Comparison of ENCODE assay signal across 8 cellular contexts in the genomic region with DNA sequence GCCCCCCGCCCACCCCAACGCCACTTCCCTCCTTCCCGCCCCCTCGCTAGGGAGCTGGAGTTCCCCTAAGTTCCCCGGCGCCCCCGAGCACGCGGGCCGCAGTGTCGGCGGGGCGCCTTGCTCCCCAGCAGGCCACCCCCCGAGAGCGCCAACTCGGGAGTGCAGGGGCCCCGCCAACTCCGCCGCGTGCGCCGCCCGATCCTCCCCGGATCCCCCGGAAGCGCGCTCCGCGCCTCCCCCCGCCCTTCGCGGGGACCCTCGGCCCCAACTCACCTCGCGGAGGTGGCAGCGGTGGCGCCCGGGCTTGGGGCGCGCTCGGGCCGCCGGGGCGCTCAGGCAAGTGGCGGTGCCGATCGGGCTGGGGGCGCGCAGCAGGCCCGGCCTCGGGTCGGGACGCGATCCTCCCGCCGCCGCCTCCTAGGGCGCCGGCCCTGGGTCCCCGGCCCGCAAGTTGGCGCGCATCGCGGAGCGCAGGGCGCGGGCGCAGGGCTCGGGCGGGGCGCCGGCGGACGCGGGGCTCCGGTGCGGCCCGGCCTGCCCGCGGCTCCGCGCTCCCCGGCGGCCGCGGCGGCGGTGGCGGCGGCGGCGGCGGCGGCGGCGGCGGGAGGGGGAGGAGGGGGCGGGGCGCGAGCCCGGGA. TPM values are rescaled to one million over a fixed set of nuclear protein-coding genes. Genes with fewer than 3 reads are reported as not detected.
A peak's percentile ranks its signal among the peaks of the same experiment; 100 is the strongest.
DNase-seq lines count a peak whose midpoint lies in the region; ATAC-seq and TF ChIP-seq lines count a peak whose summit lies in the region.

TSS of gene NCOR2 (minus strand) at position 578 of the 638 bp plus-strand sequence. CDS start 72,361 bp downstream, outside the sequence.

- H3K4me1 ChIP-seq in HUES6 (ENCODE audit: control insufficient read depth, insufficient read depth, low read length) (peaks cover 43% of the 10 kb centered on the region), duodenal mucosa (ENCODE audit: control insufficient read depth in 1 of 2, insufficient read depth in 2 of 2, low read length in 2 of 2) (peaks cover 25 to 26% of the 10 kb centered on the region in 2 donors), mesodermal cell (ENCODE audit: control insufficient read depth, insufficient read depth, low read length, poor library complexity, severe bottlenecking) (peaks cover 9% of the 10 kb centered on the region)

- peak within 1 kb of the TSS; percentile 97 for H3K4me3 Mint-ChIP-seq in CD4-positive, alpha-beta T cell
- H3K4me3 Mint-ChIP-seq in activated CD4-positive, alpha-beta T cell treated with anti-CD3 and anti-CD28 coated beads, Interleukin-2, amount 10 ng/mL, durations not matched to agents 24 days and 14 days = peak within 1 kb of the TSS; percentile 95

- intact Hi-C loops in CD4-positive, alpha-beta T cell (cut with DNase I, micrococcal nuclease) = loop anchor here (2.0 to 10.0 kb wide), 5 partner anchors 42 to 594 kb away; partner anchors contain the start of genes CCDC92 (in 1 of the 2) and ZNF664 (in 1 of the 2)
- intact Hi-C loops in activated CD4-positive, alpha-beta T cell treated with anti-CD3 and anti-CD28 coated beads, Interleukin-2, amount 10 ng/mL, durations not matched to agents 24 days and 14 days (cut with micrococcal nuclease) = loop anchor here (2.0 to 5.0 kb wide), 6 partner anchors 22 to 295 kb away; partner anchors contain the start of gene SCARB1

- peak within 1 kb of the TSS; percentile 80 for H3K9ac ChIP-seq in HUES6 (ENCODE audit: low read length)
- peak within 1 kb of the TSS; percentile 84 to 88 for H3K9ac ChIP-seq in duodenal mucosa (ENCODE audit: low read depth in 1 of 2, low read length in 2 of 2)

- H3K27me3 ChIP-seq in CD4-positive, alpha-beta T cell (ENCODE audit: control insufficient read depth, insufficient read depth, low read length) = no peaks in the 10 kb centered on the region
- H3K27me3 ChIP-seq in HUES6 (ENCODE audit: control insufficient read depth, insufficient read depth, low read length) (no peaks in the 10 kb centered on the region), duodenal mucosa (ENCODE audit: control insufficient read depth in 1 of 2, insufficient read depth in 2 of 2, low read length in 2 of 2) (no peaks in the 10 kb centered on the region)

- peaks cover 4% of the 10 kb centered on the region for H3K36me3 Mint-ChIP-seq in CD4-positive, alpha-beta T cell (ENCODE audit: low read depth)
- H3K36me3 Mint-ChIP-seq in activated CD4-positive, alpha-beta T cell treated with anti-CD3 and anti-CD28 coated beads, Interleukin-2, amount 10 ng/mL, durations not matched to agents 24 days and 14 days (ENCODE audit: low read depth) = no peaks in the 10 kb centered on the region

- peaks cover 45% of the 10 kb centered on the region for H3K4me1 Mint-ChIP-seq in CD4-positive, alpha-beta T cell (ENCODE audit: low read depth)
- peaks cover 15% of the 10 kb centered on the region for H3K4me1 Mint-ChIP-seq in activated CD4-positive, alpha-beta T cell treated with anti-CD3 and anti-CD28 coated beads, Interleukin-2, amount 10 ng/mL, durations not matched to agents 24 days and 14 days

- peak within 1 kb of the TSS; percentile 90 for H3K27ac ChIP-seq in CD4-positive, alpha-beta T cell (ENCODE audit: low read depth, low read length)
- H3K27ac ChIP-seq in HUES6 (ENCODE audit: low read depth, low read length) (peak within 1 kb of the TSS; percentile 78), duodenal mucosa (ENCODE audit: low read depth, low read length) (peak within 1 kb of the TSS; percentile 93), mesodermal cell (ENCODE audit: low read depth, low read length, severe bottlenecking) (peak within 1 kb of the TSS; percentile 83)

- no peaks in the 10 kb centered on the region for H3K9me3 ChIP-seq in CD4-positive, alpha-beta T cell (ENCODE audit: control insufficient read depth, low read length)
- H3K9me3 ChIP-seq in HUES6 (ENCODE audit: control insufficient read depth, insufficient read depth, low read depth, low read length) (no peaks in the 10 kb centered on the region), duodenal mucosa (ENCODE audit: control insufficient read depth in 1 of 2, low read length in 2 of 2) (no peaks in the 10 kb centered on the region), mesodermal cell (ENCODE audit: control insufficient read depth, low read length) (no peaks in the 10 kb centered on the region)

- peak within 1 kb of the TSS; percentile 91 for H3K4me3 ChIP-seq in HUES6 (ENCODE audit: low read depth, low read length)
- H3K4me3 ChIP-seq in duodenal mucosa (ENCODE audit: low read depth in 1 of 2, low read length in 2 of 2) = peak within 1 kb of the TSS; percentile 77 to 86
- H3K4me3 ChIP-seq in mesodermal cell (ENCODE audit: extremely low read depth, insufficient read depth, low read length, poor library complexity, severe bottlenecking) = peak within 1 kb of the TSS; percentile 95

- H3K27ac Mint-ChIP-seq in CD4-positive, alpha-beta T cell = peak within 1 kb of the TSS; percentile 88
- H3K27ac Mint-ChIP-seq in activated CD4-positive, alpha-beta T cell treated with anti-CD3 and anti-CD28 coated beads, Interleukin-2, amount 10 ng/mL, durations not matched to agents 24 days and 14 days = peak within 1 kb of the TSS; percentile 89

- POLR2A ChIA-PET in CD4-positive, alpha-beta T cell (lab: Charles Lee) = interaction anchor here (0.6 to 1.9 kb wide), 4 partner anchors 12 to 350 kb away, joined by 3 to 8 read pairs (median 6); no protein-coding TSS in a partner anchor

- no peaks in the 10 kb centered on the region for H3K27me3 Mint-ChIP-seq in CD4-positive, alpha-beta T cell
- peaks cover 2% of the 10 kb centered on the region for H3K27me3 Mint-ChIP-seq in activated CD4-positive, alpha-beta T cell treated with anti-CD3 and anti-CD28 coated beads, Interleukin-2, amount 10 ng/mL, durations not matched to agents 24 days and 14 days

- 0% methylated on average over 28 to 39 of the region's 102 CpGs for WGBS in mesodermal cell (ENCODE audit: insufficient coverage in 2 of 2), 2 experiments

- no peaks in the 10 kb centered on the region for H3K36me3 ChIP-seq in HUES6 (ENCODE audit: control insufficient read depth, insufficient read depth, low read length)
- H3K36me3 ChIP-seq in duodenal mucosa (ENCODE audit: control insufficient read depth in 1 of 2, insufficient read depth in 2 of 2, low read length in 2 of 2) = no peaks in the 10 kb centered on the region
- H3K36me3 ChIP-seq in mesodermal cell (ENCODE audit: control insufficient read depth, insufficient read depth, low read length) = peaks cover 9% of the 10 kb centered on the region

- peak; percentile 16 to 58 (median 41) for DNase-seq in CD4-positive, alpha-beta T cell
- peak; percentile 86 for DNase-seq in activated CD4-positive, alpha-beta T cell treated with anti-CD3 and anti-CD28 coated beads, Interleukin-2, amount 10 ng/mL, durations not matched to agents 24 days and 14 days
- peak; percentile 14 to 66 for DNase-seq in stimulated activated CD8-positive, alpha-beta memory T cell treated with anti-CD3 and anti-CD28 coated beads, Interleukin-7, amount 100 ng/mL, for 4 hours (ENCODE audit: low read depth in 2 of 2)
- no peak for DNase-seq in NCI-H2196 (lab: John Stamatoyannopoulos, UW; ENCODE audit: unreplicated experiment)

- no peaks in the 10 kb centered on the region for H3K9me3 Mint-ChIP-seq in CD4-positive, alpha-beta T cell
- no peaks in the 10 kb centered on the region for H3K9me3 Mint-ChIP-seq in activated CD4-positive, alpha-beta T cell treated with anti-CD3 and anti-CD28 coated beads, Interleukin-2, amount 10 ng/mL, durations not matched to agents 24 days and 14 days

- CTCF ChIA-PET in CD4-positive, alpha-beta T cell (lab: Charles Lee) = interaction anchor here (1.0 to 1.3 kb wide), 2 partner anchors 101 to 112 kb away, joined by 3 to 4 read pairs; no protein-coding TSS in a partner anchor

- ATAC-seq in CD4-positive, alpha-beta T cell (ENCODE audit: poor library complexity) = peak; percentile 30
- ATAC-seq in GM21360 (IDR thresholded peaks at IDR 0.05; ENCODE audit: unreplicated experiment) = peak; percentile 24

- TF ChIP-seq CTCF in CD4-positive, alpha-beta T cell (IDR thresholded peaks at IDR 0.05) = no peak

RNA-seq across cellular contexts. Expression of gene NCOR2, which starts in this region (rescaled TPM):
- 100 to 1,000 TPM; 133 to 140 TPM for total RNA-seq in CD4-positive, alpha-beta T cell
- 125 and 128 TPM in 2 replicates for total RNA-seq in activated CD4-positive, alpha-beta T cell treated with anti-CD3 and anti-CD28 coated beads, Interleukin-2, amount 10 ng/mL, durations not matched to agents 24 days and 14 days
- 156 TPM for polyA plus RNA-seq in mesodermal cell (2013, experiment 1 of 2)
- polyA plus RNA-seq in mesodermal cell (2013, experiment 2 of 2) = 115 TPM
